23 cellular contexts compared by ENCODE assay signal in genomic region chr17:81640011-81640410, GRCh38. TPM values are rescaled to one million over a fixed set of nuclear protein-coding genes. Genes with fewer than 3 reads are reported as not detected.
DNase-seq lines count a peak whose midpoint lies in the region; ATAC-seq, FAIRE-seq and TF ChIP-seq lines count a peak whose summit lies in the region.
"Had no signal": no experiment of that assay in that cellular context is flagged by ENCODE, and none has a peak within 500 bp of the region (broad histone marks: within the 10 kb centered on the region; RNA-seq: fewer than 3 reads in every experiment).

No MANE protein-coding gene starts in this region.

- in situ Hi-C loops in HepG2 (cut with HindIII; ENCODE audit: extremely low pct_ligation_motif_present, low pct_unique_long_range_greater_than_20kb), result no loop called here

- TF ChIP-seq POLR2A in HepG2 (IDR thresholded peaks at IDR 0.05; ENCODE audit: insufficient read depth in 1 of 2, low read depth in 2 of 2, low read length in 2 of 2) (no peak), right lobe of liver (IDR thresholded peaks at IDR 0.05) (no peak)

- H3K27ac ChIP-seq in HepG2 (ENCODE audit: extremely low read length, insufficient read depth, low read length) (no peak overlapping the region), right lobe of liver (no peak overlapping the region)
- H3K27ac ChIP-seq: 22Rv1, BLaER1, C4-2B, GM23248 had no signal

- POLR2A ChIA-PET in HepG2 (lab: Yijun Ruan, JAX), result no interaction called here

- no peak for DNase-seq in HepG2 (ENCODE audit: low spot score)
- no peak for DNase-seq in right lobe of liver
- no peak for DNase-seq in LoVo (ENCODE audit: low spot score)
- no peak for DNase-seq in left colon
- DNase-seq: Caco-2; CD4-positive, CD25-positive, alpha-beta regulatory T cell; CD8-positive, alpha-beta T cell; DMS153; DND-41; GM23248; H7; HCEC 1CT had no signal

- no peaks in the 10 kb centered on the region for H3K27me3 Mint-ChIP-seq in nephron (ENCODE audit: low read depth)
- H3K27me3 Mint-ChIP-seq in activated T-helper 17 cell treated with anti-CD3 and anti-CD28 coated beads, Interleukin-2, amount 50 U/mL, for 72 hours, result no peaks in the 10 kb centered on the region
- H3K27me3 Mint-ChIP-seq: B cell; CD4-positive, CD25-positive, alpha-beta regulatory T cell had no signal

- ATAC-seq in HepG2 (no peak), right lobe of liver (no peak), left colon (no peak)
- no peak for ATAC-seq in activated T-helper 17 cell treated with anti-CD3 and anti-CD28 coated beads, Interleukin-2, amount 50 U/mL, for 72 hours (replicated peaks)
- ATAC-seq: CD8-positive, alpha-beta T cell had no signal

- H3K4me1 Mint-ChIP-seq in nephron, result peaks cover 12% of the 10 kb centered on the region
- no peaks in the 10 kb centered on the region for H3K4me1 Mint-ChIP-seq in activated T-helper 17 cell treated with anti-CD3 and anti-CD28 coated beads, Interleukin-2, amount 50 U/mL, for 72 hours

- H3K4me1 ChIP-seq in HepG2 (ENCODE audit: insufficient read depth, low read length), result peaks cover 17% of the 10 kb centered on the region
- peaks cover 0 to 14% (median 6%) of the 10 kb centered on the region in 4 donors for H3K4me1 ChIP-seq in right lobe of liver

- no peak overlapping the region for H3K4me3 ChIP-seq in HepG2 (replicated peaks in 1 of 3; ENCODE audit: insufficient read depth in 1 of 3, low read depth in 2 of 3, low read length in 3 of 3)
- no peak overlapping the region for H3K4me3 ChIP-seq in right lobe of liver
- H3K4me3 ChIP-seq: BLaER1, GM23248 had no signal

- H2AFZ ChIP-seq in HepG2 (ENCODE audit: low read length), result no peak overlapping the region
- H2AFZ ChIP-seq: GM23248 had no signal

- CTCF ChIA-PET in HepG2 (lab: Yijun Ruan, JAX; ENCODE audit: low intra/inter-chr PET ratio, low total read pairs), result no interaction called here

- FAIRE-seq in HepG2 (lab: Jason Lieb, UNC), result no peak
- FAIRE-seq: A204.1, G401.6, GM12892, GM19239, H1 had no signal

- intact Hi-C loops in HepG2 (cut with micrococcal nuclease; ENCODE audit: unreplicated experiment) (no loop called here), right lobe of liver (cut with DNase I) (no loop called here), left colon (cut with DNase I, micrococcal nuclease) (no loop called here)

- peak overlapping the region in 2 of 3 experiments; percentile 26 to 31 for H3K4me3 Mint-ChIP-seq in nephron
- no peak overlapping the region for H3K4me3 Mint-ChIP-seq in activated T-helper 17 cell treated with anti-CD3 and anti-CD28 coated beads, Interleukin-2, amount 50 U/mL, for 72 hours
- H3K4me3 Mint-ChIP-seq: B cell; CD8-positive, alpha-beta T cell had no signal

- H3K79me2 ChIP-seq in HepG2 (ENCODE audit: insufficient read depth, low read length), result peaks cover 16% of the 10 kb centered on the region

- no peak overlapping the region for H3K4me2 ChIP-seq in HepG2 (ENCODE audit: low read depth, low read length)
- H3K4me2 ChIP-seq: BLaER1 had no signal

- BruUV-seq in HepG2 (replicated peaks; lab: Mats Ljungman, UMichigan), result no TSS peak

- H3K27ac Mint-ChIP-seq in nephron, result no peak overlapping the region
- no peak overlapping the region for H3K27ac Mint-ChIP-seq in activated T-helper 17 cell treated with anti-CD3 and anti-CD28 coated beads, Interleukin-2, amount 50 U/mL, for 72 hours
- H3K27ac Mint-ChIP-seq: B cell; CD4-positive, CD25-positive, alpha-beta regulatory T cell; CD8-positive, alpha-beta T cell had no signal

- H3K27me3 ChIP-seq in HepG2 (ENCODE audit: control insufficient read depth in 1 of 2, insufficient read depth in 2 of 2, low read length in 2 of 2) (peaks cover 0 to 13% of the 10 kb centered on the region in 2 experiments; a peak in 1 of 5 replicates), right lobe of liver (no peaks in the 10 kb centered on the region)
- H3K27me3 ChIP-seq: BLaER1 had no signal

- H3K36me3 Mint-ChIP-seq in nephron (ENCODE audit: low read depth), result no peaks in the 10 kb centered on the region
- H3K36me3 Mint-ChIP-seq in activated T-helper 17 cell treated with anti-CD3 and anti-CD28 coated beads, Interleukin-2, amount 50 U/mL, for 72 hours (ENCODE audit: low read depth), result peaks cover 12% of the 10 kb centered on the region
- H3K36me3 Mint-ChIP-seq: CD4-positive, CD25-positive, alpha-beta regulatory T cell had no signal

- H3K36me3 ChIP-seq in HepG2 (replicated peaks in 1 of 2; ENCODE audit: control insufficient read depth in 1 of 2, insufficient read depth in 2 of 2, low read length in 2 of 2) (no peaks in the 10 kb centered on the region), right lobe of liver (no peaks in the 10 kb centered on the region)
- H3K36me3 ChIP-seq: BLaER1 had no signal

- H4K20me1 ChIP-seq in HepG2 (ENCODE audit: insufficient read depth, low read length), result peaks cover 15% of the 10 kb centered on the region

- no peak for TF ChIP-seq CTCF in HepG2 (CRISPR knock-in tag; IDR thresholded peaks at IDR 0.05)
- no peak for TF ChIP-seq CTCF in right lobe of liver (IDR thresholded peaks at IDR 0.05)
- TF ChIP-seq CTCF in nephron (IDR thresholded peaks at IDR 0.05; ENCODE audit: unreplicated experiment in 3 of 3), result no peak

- no peaks in the 10 kb centered on the region for H3K9me3 Mint-ChIP-seq in nephron
- no peaks in the 10 kb centered on the region for H3K9me3 Mint-ChIP-seq in activated T-helper 17 cell treated with anti-CD3 and anti-CD28 coated beads, Interleukin-2, amount 50 U/mL, for 72 hours
- H3K9me3 Mint-ChIP-seq: CD4-positive, CD25-positive, alpha-beta regulatory T cell; CD8-positive, alpha-beta T cell had no signal

- 77% methylated on average over 9 of the region's 9 CpGs for WGBS in HepG2 (ENCODE audit: low lambda C conversion rate)
- WGBS in right lobe of liver (ENCODE audit: insufficient coverage, low coverage, low lambda C conversion rate, missing lambda C conversion rate), result 78% methylated on average over 4 of the region's 9 CpGs

- TF ChIP-seq RAD21 in HepG2 (CRISPR knock-in tag; IDR thresholded peaks at IDR 0.05), result no peak

- no peak overlapping the region for H3K9ac ChIP-seq in HepG2 (ENCODE audit: insufficient read depth, low read depth, low read length)
- H3K9ac ChIP-seq: BLaER1, GM23248 had no signal

- TF ChIP-seq EP300 in HepG2 (IDR thresholded peaks at IDR 0.05; ENCODE audit: low read depth in 2 of 2, low read length in 2 of 2), result no peak
- TF ChIP-seq EP300 in HepG2 (CRISPR knock-in tag; IDR thresholded peaks at IDR 0.05; ENCODE audit: borderline replicate concordance), result no peak

- no peaks in the 10 kb centered on the region for H3K9me3 ChIP-seq in HepG2 (ENCODE audit: low read length)
- H3K9me3 ChIP-seq in right lobe of liver, result no peaks in the 10 kb centered on the region
- H3K9me3 ChIP-seq: BLaER1, Caco-2 had no signal

RNA-seq across cellular contexts. Expression of gene TSPAN10, which starts 3.0 kb away (rescaled TPM):
- total RNA-seq in HepG2 (2016; rRNA removed; fragmentation: Illumina TruSeq; extraction: Trizol) (0.27 and 0.75 TPM in 2 replicates), right lobe of liver (1 to 10 TPM in 1 of 6 experiments, under 1 TPM in 5; 0.18 to 1.2 (median 0.62) TPM), left colon (under 1 TPM; 0.18 to 0.22 TPM)
- total RNA-seq in HepG2 (2016; cell fraction: cytosol; rRNA removed; fragmentation: Illumina TruSeq; extraction: Trizol; ENCODE audit: low read depth), result not detected in 2 replicates
- 0.22 and 0.71 TPM in 2 replicates for total RNA-seq in HepG2 (2016; cell fraction: insoluble cytoplasmic fraction; rRNA removed; fragmentation: Illumina TruSeq; extraction: Trizol)
- total RNA-seq in HepG2 (2016; cell fraction: membrane; rRNA removed; fragmentation: Illumina TruSeq; extraction: Trizol), result 0.21 and 0.25 TPM in 2 replicates
- total RNA-seq in HepG2 (2016; cell fraction: nucleus; rRNA removed; fragmentation: Illumina TruSeq; extraction: Trizol), result 0.53 and 0.78 TPM in 2 replicates
- 0.54 and 0.67 TPM in 2 replicates for polyA plus RNA-seq in HepG2 (2011; rRNA removed)
- 0.23 and 0.59 TPM in 2 replicates for polyA plus RNA-seq in HepG2 (2011; cell fraction: cytosol; rRNA removed)
- 1.3 and 1.4 TPM in 2 replicates for polyA plus RNA-seq in HepG2 (2011; cell fraction: nucleus; rRNA removed)
- polyA plus RNA-seq in HepG2 (2012), result 0.69 and 0.90 TPM in 2 replicates
- 0.12 and 0.31 TPM in 2 replicates for polyA plus RNA-seq in HepG2 (2016; cell fraction: cytosol; fragmentation: Illumina TruSeq; extraction: Trizol; ENCODE audit: low read depth)
- 0.32 and 0.46 TPM in 2 replicates for polyA plus RNA-seq in HepG2 (2016; cell fraction: insoluble cytoplasmic fraction; fragmentation: Illumina TruSeq; extraction: Trizol; ENCODE audit: low read depth)
- polyA plus RNA-seq in HepG2 (2016; cell fraction: membrane; fragmentation: Illumina TruSeq; extraction: Trizol; ENCODE audit: low read depth), result 0.22 and 0.23 TPM in 2 replicates
- polyA plus RNA-seq in HepG2 (2016; cell fraction: nucleus; fragmentation: Illumina TruSeq; extraction: Trizol; ENCODE audit: insufficient read depth, low read depth), result 0.91 and 1.2 TPM in 2 replicates
- 2.7 and 2.8 TPM in 2 replicates for polyA minus RNA-seq in HepG2 (2011; rRNA and poly(A)+ RNA removed; ENCODE audit: low replicate concordance)
- polyA minus RNA-seq in HepG2 (2011; cell fraction: cytosol; rRNA and poly(A)+ RNA removed), result 0.49 and 0.62 TPM in 2 replicates
- polyA minus RNA-seq in HepG2 (2011; cell fraction: nucleus; rRNA and poly(A)+ RNA removed), result 0.87 and 1.5 TPM in 2 replicates
- 1 to 10 TPM in 1 of 2 donors, under 1 TPM in 1; 0.30 to 1.4 TPM for total RNA-seq in activated T-helper 17 cell treated with anti-CD3 and anti-CD28 coated beads, Interleukin-2, amount 50 U/mL, for 72 hours
- total RNA-seq: CD4-positive, CD25-positive, alpha-beta regulatory T cell had no signal

RNA-seq across cellular contexts. Expression of gene NPLOC4, which starts 3.1 kb away (rescaled TPM):
- total RNA-seq in HepG2 (2016; rRNA removed; fragmentation: Illumina TruSeq; extraction: Trizol), result 57.0 and 64.7 TPM in 2 replicates
- 21.7 and 30.6 TPM in 2 replicates for total RNA-seq in HepG2 (2016; cell fraction: cytosol; rRNA removed; fragmentation: Illumina TruSeq; extraction: Trizol; ENCODE audit: low read depth)
- 49.8 and 63.0 TPM in 2 replicates for total RNA-seq in HepG2 (2016; cell fraction: insoluble cytoplasmic fraction; rRNA removed; fragmentation: Illumina TruSeq; extraction: Trizol)
- 66.9 and 73.6 TPM in 2 replicates for total RNA-seq in HepG2 (2016; cell fraction: membrane; rRNA removed; fragmentation: Illumina TruSeq; extraction: Trizol)
- total RNA-seq in HepG2 (2016; cell fraction: nucleus; rRNA removed; fragmentation: Illumina TruSeq; extraction: Trizol), result 43.4 and 46.0 TPM in 2 replicates
- polyA plus RNA-seq in HepG2 (2011; rRNA removed), result 95.3 and 97.0 TPM in 2 replicates
- polyA plus RNA-seq in HepG2 (2011; cell fraction: cytosol; rRNA removed), result 69.9 and 79.4 TPM in 2 replicates
- polyA plus RNA-seq in HepG2 (2011; cell fraction: nucleus; rRNA removed), result 144 and 145 TPM in 2 replicates
- 35.2 and 49.4 TPM in 2 replicates for polyA plus RNA-seq in HepG2 (2012)
- polyA plus RNA-seq in HepG2 (2016; cell fraction: cytosol; fragmentation: Illumina TruSeq; extraction: Trizol; ENCODE audit: low read depth), result 14.0 and 18.8 TPM in 2 replicates
- polyA plus RNA-seq in HepG2 (2016; cell fraction: insoluble cytoplasmic fraction; fragmentation: Illumina TruSeq; extraction: Trizol; ENCODE audit: low read depth), result 48.3 and 63.0 TPM in 2 replicates
- 38.6 and 39.0 TPM in 2 replicates for polyA plus RNA-seq in HepG2 (2016; cell fraction: membrane; fragmentation: Illumina TruSeq; extraction: Trizol; ENCODE audit: low read depth)
- 78.2 and 87.8 TPM in 2 replicates for polyA plus RNA-seq in HepG2 (2016; cell fraction: nucleus; fragmentation: Illumina TruSeq; extraction: Trizol; ENCODE audit: insufficient read depth, low read depth)
- polyA minus RNA-seq in HepG2 (2011; rRNA and poly(A)+ RNA removed; ENCODE audit: low replicate concordance), result 142 and 211 TPM in 2 replicates
- 69.4 and 73.4 TPM in 2 replicates for polyA minus RNA-seq in HepG2 (2011; cell fraction: cytosol; rRNA and poly(A)+ RNA removed)
- polyA minus RNA-seq in HepG2 (2011; cell fraction: nucleus; rRNA and poly(A)+ RNA removed), result 51.9 and 56.3 TPM in 2 replicates
- 10 to 100 TPM; 46.5 to 63.2 (median 55.8) TPM for total RNA-seq in right lobe of liver
- 10 to 100 TPM; 86.2 to 88.4 TPM for total RNA-seq in left colon
- 100 to 1,000 TPM; 101 to 103 TPM for total RNA-seq in activated T-helper 17 cell treated with anti-CD3 and anti-CD28 coated beads, Interleukin-2, amount 50 U/mL, for 72 hours

RNA-seq across cellular contexts. Expression of gene PDE6G, which starts 16.3 kb away (rescaled TPM):
- total RNA-seq in HepG2 (2016; rRNA removed; fragmentation: Illumina TruSeq; extraction: Trizol) (1.0 and 1.4 TPM in 2 replicates), right lobe of liver (under 1 TPM in 4 of 6 experiments, not detected in 2; 0.40 to 0.93 (median 0.68) TPM), left colon (under 1 TPM in 1 of 2 donors, not detected in 1; 0.34 TPM)
- 0.44 and 1.4 TPM in 2 replicates for total RNA-seq in HepG2 (2016; cell fraction: cytosol; rRNA removed; fragmentation: Illumina TruSeq; extraction: Trizol; ENCODE audit: low read depth)
- 0.83 and 1.7 TPM in 2 replicates for total RNA-seq in HepG2 (2016; cell fraction: insoluble cytoplasmic fraction; rRNA removed; fragmentation: Illumina TruSeq; extraction: Trizol)
- 1.2 and 1.4 TPM in 2 replicates for total RNA-seq in HepG2 (2016; cell fraction: membrane; rRNA removed; fragmentation: Illumina TruSeq; extraction: Trizol)
- total RNA-seq in HepG2 (2016; cell fraction: nucleus; rRNA removed; fragmentation: Illumina TruSeq; extraction: Trizol), result 1.0 TPM in 1 of 2 replicates, not detected in the other
- 4.9 and 6.7 TPM in 2 replicates for polyA plus RNA-seq in HepG2 (2011; rRNA removed)
- polyA plus RNA-seq in HepG2 (2011; cell fraction: cytosol; rRNA removed), result 4.9 and 5.2 TPM in 2 replicates
- polyA plus RNA-seq in HepG2 (2011; cell fraction: nucleus; rRNA removed), result 1.3 and 2.0 TPM in 2 replicates
- polyA plus RNA-seq in HepG2 (2012), result 1.8 and 3.1 TPM in 2 replicates
- 1.1 and 1.3 TPM in 2 replicates for polyA plus RNA-seq in HepG2 (2016; cell fraction: cytosol; fragmentation: Illumina TruSeq; extraction: Trizol; ENCODE audit: low read depth)
- 1.9 and 2.0 TPM in 2 replicates for polyA plus RNA-seq in HepG2 (2016; cell fraction: insoluble cytoplasmic fraction; fragmentation: Illumina TruSeq; extraction: Trizol; ENCODE audit: low read depth)
- polyA plus RNA-seq in HepG2 (2016; cell fraction: membrane; fragmentation: Illumina TruSeq; extraction: Trizol; ENCODE audit: low read depth), result 1.1 TPM in 2 replicates
- polyA plus RNA-seq in HepG2 (2016; cell fraction: nucleus; fragmentation: Illumina TruSeq; extraction: Trizol; ENCODE audit: insufficient read depth, low read depth), result 0.57 and 1.6 TPM in 2 replicates
- polyA minus RNA-seq in HepG2 (2011; rRNA and poly(A)+ RNA removed; ENCODE audit: low replicate concordance), result 0.56 and 4.7 TPM in 2 replicates
- polyA minus RNA-seq in HepG2 (2011; cell fraction: cytosol; rRNA and poly(A)+ RNA removed), result 0.79 TPM in 1 of 2 replicates, not detected in the other
- polyA minus RNA-seq in HepG2 (2011; cell fraction: nucleus; rRNA and poly(A)+ RNA removed), result 0.26 TPM in 1 of 2 replicates, not detected in the other
- 1 to 10 TPM in 1 of 2 donors, under 1 TPM in 1; 0.89 to 1.6 TPM for total RNA-seq in activated T-helper 17 cell treated with anti-CD3 and anti-CD28 coated beads, Interleukin-2, amount 50 U/mL, for 72 hours
- total RNA-seq: Caco-2, GM23248 had no signal
- polyA plus RNA-seq: GM23248 had no signal

RNA-seq across cellular contexts. Expression of gene OXLD1, which starts 26.4 kb away (rescaled TPM):
- 34.9 and 37.5 TPM in 2 replicates for total RNA-seq in HepG2 (2016; rRNA removed; fragmentation: Illumina TruSeq; extraction: Trizol)
- total RNA-seq in HepG2 (2016; cell fraction: cytosol; rRNA removed; fragmentation: Illumina TruSeq; extraction: Trizol; ENCODE audit: low read depth), result 18.3 and 27.5 TPM in 2 replicates
- 34.8 and 36.8 TPM in 2 replicates for total RNA-seq in HepG2 (2016; cell fraction: insoluble cytoplasmic fraction; rRNA removed; fragmentation: Illumina TruSeq; extraction: Trizol)
- total RNA-seq in HepG2 (2016; cell fraction: membrane; rRNA removed; fragmentation: Illumina TruSeq; extraction: Trizol), result 37.8 and 42.1 TPM in 2 replicates
- 25.0 and 26.4 TPM in 2 replicates for total RNA-seq in HepG2 (2016; cell fraction: nucleus; rRNA removed; fragmentation: Illumina TruSeq; extraction: Trizol)
- polyA plus RNA-seq in HepG2 (2011; rRNA removed), result 27.1 and 40.3 TPM in 2 replicates
- 26.2 and 44.6 TPM in 2 replicates for polyA plus RNA-seq in HepG2 (2011; cell fraction: cytosol; rRNA removed)
- 114 and 127 TPM in 2 replicates for polyA plus RNA-seq in HepG2 (2011; cell fraction: nucleus; rRNA removed)
- 19.0 and 25.6 TPM in 2 replicates for polyA plus RNA-seq in HepG2 (2012)
- polyA plus RNA-seq in HepG2 (2016; cell fraction: cytosol; fragmentation: Illumina TruSeq; extraction: Trizol; ENCODE audit: low read depth), result 14.5 and 20.0 TPM in 2 replicates
- polyA plus RNA-seq in HepG2 (2016; cell fraction: insoluble cytoplasmic fraction; fragmentation: Illumina TruSeq; extraction: Trizol; ENCODE audit: low read depth), result 24.5 and 26.4 TPM in 2 replicates
- 21.9 and 27.2 TPM in 2 replicates for polyA plus RNA-seq in HepG2 (2016; cell fraction: membrane; fragmentation: Illumina TruSeq; extraction: Trizol; ENCODE audit: low read depth)
- polyA plus RNA-seq in HepG2 (2016; cell fraction: nucleus; fragmentation: Illumina TruSeq; extraction: Trizol; ENCODE audit: insufficient read depth, low read depth), result 40.3 and 44.2 TPM in 2 replicates
- polyA minus RNA-seq in HepG2 (2011; rRNA and poly(A)+ RNA removed; ENCODE audit: low replicate concordance), result 10.9 and 18.2 TPM in 2 replicates
- polyA minus RNA-seq in HepG2 (2011; cell fraction: cytosol; rRNA and poly(A)+ RNA removed), result 5.9 and 9.5 TPM in 2 replicates
- 11.2 and 15.5 TPM in 2 replicates for polyA minus RNA-seq in HepG2 (2011; cell fraction: nucleus; rRNA and poly(A)+ RNA removed)
- total RNA-seq in right lobe of liver, result 10 to 100 TPM in 5 of 6 experiments, 1 to 10 TPM in 1; 8.3 to 24.3 (median 14.6) TPM
- total RNA-seq in left colon, result 10 to 100 TPM; 24.6 to 36.6 TPM
- total RNA-seq in activated T-helper 17 cell treated with anti-CD3 and anti-CD28 coated beads, Interleukin-2, amount 50 U/mL, for 72 hours, result 10 to 100 TPM; 18.4 to 40.3 TPM

RNA-seq across cellular contexts. Expression of gene CCDC137, which starts 26.5 kb away (rescaled TPM):
- total RNA-seq in HepG2 (2016; rRNA removed; fragmentation: Illumina TruSeq; extraction: Trizol) (34.4 and 39.1 TPM in 2 replicates), right lobe of liver (10 to 100 TPM in 1 of 6 experiments, 1 to 10 TPM in 5; 5.5 to 35.0 (median 6.5) TPM), left colon (10 to 100 TPM; 14.0 to 19.4 TPM)
- total RNA-seq in HepG2 (2016; cell fraction: cytosol; rRNA removed; fragmentation: Illumina TruSeq; extraction: Trizol; ENCODE audit: low read depth), result 10.7 and 10.8 TPM in 2 replicates
- 31.3 and 40.3 TPM in 2 replicates for total RNA-seq in HepG2 (2016; cell fraction: insoluble cytoplasmic fraction; rRNA removed; fragmentation: Illumina TruSeq; extraction: Trizol)
- 16.9 and 19.0 TPM in 2 replicates for total RNA-seq in HepG2 (2016; cell fraction: membrane; rRNA removed; fragmentation: Illumina TruSeq; extraction: Trizol)
- total RNA-seq in HepG2 (2016; cell fraction: nucleus; rRNA removed; fragmentation: Illumina TruSeq; extraction: Trizol), result 20.9 and 21.8 TPM in 2 replicates
- polyA plus RNA-seq in HepG2 (2011; rRNA removed), result 14.6 and 14.7 TPM in 2 replicates
- polyA plus RNA-seq in HepG2 (2011; cell fraction: cytosol; rRNA removed), result 10.9 and 12.3 TPM in 2 replicates
- polyA plus RNA-seq in HepG2 (2011; cell fraction: nucleus; rRNA removed), result 18.8 and 20.1 TPM in 2 replicates
- 15.7 and 20.6 TPM in 2 replicates for polyA plus RNA-seq in HepG2 (2012)
- 6.0 and 6.1 TPM in 2 replicates for polyA plus RNA-seq in HepG2 (2016; cell fraction: cytosol; fragmentation: Illumina TruSeq; extraction: Trizol; ENCODE audit: low read depth)
- polyA plus RNA-seq in HepG2 (2016; cell fraction: insoluble cytoplasmic fraction; fragmentation: Illumina TruSeq; extraction: Trizol; ENCODE audit: low read depth), result 43.6 and 43.8 TPM in 2 replicates
- polyA plus RNA-seq in HepG2 (2016; cell fraction: membrane; fragmentation: Illumina TruSeq; extraction: Trizol; ENCODE audit: low read depth), result 11.4 and 11.7 TPM in 2 replicates
- 75.0 and 87.7 TPM in 2 replicates for polyA plus RNA-seq in HepG2 (2016; cell fraction: nucleus; fragmentation: Illumina TruSeq; extraction: Trizol; ENCODE audit: insufficient read depth, low read depth)
- 4.1 and 5.1 TPM in 2 replicates for polyA minus RNA-seq in HepG2 (2011; rRNA and poly(A)+ RNA removed; ENCODE audit: low replicate concordance)
- polyA minus RNA-seq in HepG2 (2011; cell fraction: cytosol; rRNA and poly(A)+ RNA removed), result 5.1 and 5.5 TPM in 2 replicates
- 7.0 and 8.8 TPM in 2 replicates for polyA minus RNA-seq in HepG2 (2011; cell fraction: nucleus; rRNA and poly(A)+ RNA removed)
- 10 to 100 TPM; 29.6 to 48.6 TPM for total RNA-seq in activated T-helper 17 cell treated with anti-CD3 and anti-CD28 coated beads, Interleukin-2, amount 50 U/mL, for 72 hours
